In the genomic region with DNA sequence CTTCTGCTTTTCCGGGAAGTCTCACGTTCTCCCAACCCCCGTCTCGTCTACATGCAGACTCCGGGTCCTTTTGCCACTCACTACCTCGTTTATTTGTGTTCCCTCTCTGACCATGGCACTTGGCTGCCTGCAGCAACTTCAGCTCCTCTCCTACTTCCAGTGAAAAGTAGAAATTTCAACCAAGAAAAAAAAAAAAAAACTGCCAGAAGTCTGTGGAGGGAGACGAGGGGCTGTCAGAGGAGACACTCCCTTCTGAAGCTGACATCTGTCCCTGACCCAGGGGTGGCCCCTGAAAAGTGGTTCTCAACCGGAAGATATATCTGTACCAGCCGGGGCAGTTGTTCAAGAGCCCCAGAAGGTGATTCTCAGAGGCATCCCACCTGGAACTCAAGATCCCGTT, we compare ENCODE assay signal across 16 cellular contexts. TPM values are rescaled to one million over a fixed set of nuclear protein-coding genes. Genes with fewer than 3 reads are reported as not detected.
DNase-seq lines count a peak whose midpoint lies in the region; ATAC-seq, FAIRE-seq and TF ChIP-seq lines count a peak whose summit lies in the region.
"Had no signal": no experiment of that assay in that cellular context is flagged by ENCODE, and none has a peak within 500 bp of the region (broad histone marks: within the 10 kb centered on the region; RNA-seq: fewer than 3 reads in every experiment).

No MANE protein-coding gene starts in this region.

- no peak overlapping the region for H3K27ac Mint-ChIP-seq in activated naive CD4-positive, alpha-beta T cell treated with anti-CD3 and anti-CD28 coated beads, Interleukin-2, amount 50 U/mL, for 24 hours
- H3K27ac Mint-ChIP-seq in WTC11: no peak overlapping the region

- peaks cover 6% of the 10 kb centered on the region for H3K9me3 Mint-ChIP-seq in activated naive CD4-positive, alpha-beta T cell treated with anti-CD3 and anti-CD28 coated beads, Interleukin-2, amount 50 U/mL, for 24 hours
- peaks cover 6% of the 10 kb centered on the region; the same call in 1 of the 2 replicates for H3K9me3 Mint-ChIP-seq in WTC11

- no peak overlapping the region for H2AFZ ChIP-seq in keratinocyte (ENCODE audit: control insufficient read depth, low read length)

- no peaks in the 10 kb centered on the region for H3K9me3 ChIP-seq in keratinocyte (ENCODE audit: control insufficient read depth, low read depth, low read length)
- peaks cover 1% of the 10 kb centered on the region for H3K9me3 ChIP-seq in suprapubic skin
- H3K9me3 ChIP-seq: mucosa of descending colon, SJCRH30, vagina had no signal

- no peaks in the 10 kb centered on the region for H4K20me1 ChIP-seq in keratinocyte (ENCODE audit: control insufficient read depth, extremely low read depth, insufficient read depth, low read length)

- H3K9ac ChIP-seq in keratinocyte (ENCODE audit: control insufficient read depth, extremely low read depth, insufficient read depth, low read length): no peak overlapping the region

- H3K4me3 ChIP-seq in keratinocyte (ENCODE audit: control insufficient read depth in 2 of 3, extremely low read depth in 1 of 3, insufficient read depth in 2 of 3, low read depth in 1 of 3, low read length in 3 of 3) (no peak overlapping the region), suprapubic skin (peak overlapping the region; percentile 71)
- H3K4me3 ChIP-seq: mucosa of descending colon, SJCRH30 had no signal

- H3K4me1 Mint-ChIP-seq in activated naive CD4-positive, alpha-beta T cell treated with anti-CD3 and anti-CD28 coated beads, Interleukin-2, amount 50 U/mL, for 24 hours: peaks cover 14% of the 10 kb centered on the region
- peaks cover 24% of the 10 kb centered on the region for H3K4me1 Mint-ChIP-seq in WTC11

- TF ChIP-seq CTCF in WTC11 (IDR thresholded peaks at IDR 0.05): no peak
- TF ChIP-seq CTCF in keratinocyte (optimal IDR thresholded peaks at IDR 0.05 in 1 of 3, IDR thresholded peaks at IDR 0.05 in 1 of 3, conservative IDR thresholded peaks at IDR 0.05 in 1 of 3; ENCODE audit: extremely low read depth in 1 of 3, insufficient read depth in 2 of 3, low read length in 3 of 3): no peak
- no peak for TF ChIP-seq CTCF in suprapubic skin (IDR thresholded peaks at IDR 0.05)

- dilution Hi-C loops in keratinocyte (cut with MboI; ENCODE audit: extremely low pct_ligation_motif_present, low sequenced_read_pairs): no loop called here

- no peaks in the 10 kb centered on the region for H3K9me1 ChIP-seq in keratinocyte (ENCODE audit: control insufficient read depth, extremely low read depth, insufficient read depth, low read length)

- no peaks in the 10 kb centered on the region for H3K79me2 ChIP-seq in keratinocyte (ENCODE audit: control insufficient read depth, insufficient read depth, low read length)

- H3K27me3 ChIP-seq in keratinocyte (ENCODE audit: control insufficient read depth, extremely low read depth, insufficient read depth, low read length) (peaks cover 47% of the 10 kb centered on the region), suprapubic skin (peaks cover 64% of the 10 kb centered on the region)
- H3K27me3 ChIP-seq: SJCRH30, vagina had no signal

- no peak for ATAC-seq in WTC11

- peaks cover 7% of the 10 kb centered on the region for H3K4me1 ChIP-seq in keratinocyte (ENCODE audit: control insufficient read depth, extremely low read depth, insufficient read depth, low read length)
- H3K4me1 ChIP-seq in suprapubic skin: peaks cover 25% of the 10 kb centered on the region
- H3K4me1 ChIP-seq: SJCRH30 had no signal

- peaks cover 2% of the 10 kb centered on the region for H3K36me3 Mint-ChIP-seq in activated naive CD4-positive, alpha-beta T cell treated with anti-CD3 and anti-CD28 coated beads, Interleukin-2, amount 50 U/mL, for 24 hours
- H3K36me3 Mint-ChIP-seq in WTC11: no peaks in the 10 kb centered on the region

- H3K4me2 ChIP-seq in keratinocyte (ENCODE audit: control insufficient read depth, extremely low read depth, insufficient read depth, low read depth, low read length): peak overlapping the region; percentile 75

- in situ Hi-C loops in G401 (cut with HindIII; ENCODE audit: low sequenced_read_pairs): loop anchor here (25.0 kb wide), 1 partner anchor 233 kb away; no protein-coding TSS in a partner anchor

- H3K4me3 Mint-ChIP-seq in activated naive CD4-positive, alpha-beta T cell treated with anti-CD3 and anti-CD28 coated beads, Interleukin-2, amount 50 U/mL, for 24 hours: peak overlapping the region; percentile 84
- peak overlapping the region; percentile 68 for H3K4me3 Mint-ChIP-seq in WTC11

- no peak for TF ChIP-seq POLR2A in suprapubic skin (IDR thresholded peaks at IDR 0.05)

- TF ChIP-seq EP300 in suprapubic skin (IDR thresholded peaks at IDR 0.05): no peak

- H3K36me3 ChIP-seq in keratinocyte (ENCODE audit: control insufficient read depth in 2 of 2, extremely low read depth in 1 of 2, insufficient read depth in 2 of 2, low read length in 2 of 2) (no peaks in the 10 kb centered on the region), suprapubic skin (no peaks in the 10 kb centered on the region)
- H3K36me3 ChIP-seq: SJCRH30, vagina had no signal

- 34% methylated on average over 10 of the region's 10 CpGs for WGBS in suprapubic skin

- FAIRE-seq in keratinocyte (lab: Jason Lieb, UNC): no peak

- H3K27ac ChIP-seq in keratinocyte (ENCODE audit: control insufficient read depth, insufficient read depth, low read length) (no peak overlapping the region), suprapubic skin (no peak overlapping the region)
- H3K27ac ChIP-seq: SJCRH30, skin epidermis, vagina had no signal

- POLR2A ChIA-PET in WTC11 (lab: Charles Lee): interaction anchor here (0.6 kb wide), 1 partner anchor 8 kb away, joined by 3 read pairs; no protein-coding TSS in a partner anchor

- DNase-seq in activated naive CD4-positive, alpha-beta T cell treated with anti-CD3 and anti-CD28 coated beads, Interleukin-2, amount 50 U/mL, for 16 hours: no peak
- DNase-seq in WTC11 (ENCODE audit: low spot score) (no peak), keratinocyte (ENCODE audit: low read depth, low spot score) (no peak), suprapubic skin (ENCODE audit: low spot score in 2 of 2) (no peak), SHP77 treated with DMSO at 0.1 percent for 48 hours (lab: John Stamatoyannopoulos, UW) (no peak), G401 (ENCODE audit: low spot score) (no peak)
- no peak for DNase-seq in activated CD4-positive, CD25-positive, alpha-beta regulatory T cell (lab: John Stamatoyannopoulos, UW)
- DNase-seq: amniotic stem cell; effector memory CD4-positive, alpha-beta T cell; GDM1; NCI-H1436 treated with DMSO at 0.1 percent for 48 hours; SJCRH30 had no signal

- CTCF ChIA-PET in WTC11 (lab: Charles Lee): interaction anchor here (1.0 to 2.9 kb wide), 15 partner anchors 8 to 332 kb away, joined by 3 to 38 read pairs (median 4); no protein-coding TSS in a partner anchor

- H3K27me3 Mint-ChIP-seq in activated naive CD4-positive, alpha-beta T cell treated with anti-CD3 and anti-CD28 coated beads, Interleukin-2, amount 50 U/mL, for 24 hours: peaks cover 41% of the 10 kb centered on the region
- H3K27me3 Mint-ChIP-seq in WTC11 (ENCODE audit: low read depth): peaks cover 69% of the 10 kb centered on the region

TF ChIP-seq in WTC11, 78 proteins besides CTCF, POLR2A, EP300 and RAD21 (continues in another document):
- TF ChIP-seq, protein P1, sequence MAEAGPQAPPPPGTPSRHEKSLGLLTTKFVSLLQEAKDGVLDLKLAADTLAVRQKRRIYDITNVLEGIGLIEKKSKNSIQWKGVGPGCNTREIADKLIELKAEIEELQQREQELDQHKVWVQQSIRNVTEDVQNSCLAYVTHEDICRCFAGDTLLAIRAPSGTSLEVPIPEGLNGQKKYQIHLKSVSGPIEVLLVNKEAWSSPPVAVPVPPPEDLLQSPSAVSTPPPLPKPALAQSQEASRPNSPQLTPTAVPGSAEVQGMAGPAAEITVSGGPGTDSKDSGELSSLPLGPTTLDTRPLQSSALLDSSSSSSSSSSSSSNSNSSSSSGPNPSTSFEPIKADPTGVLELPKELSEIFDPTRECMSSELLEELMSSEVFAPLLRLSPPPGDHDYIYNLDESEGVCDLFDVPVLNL (CRISPR knock-in tag; IDR thresholded peaks at IDR 0.05; ENCODE audit: borderline replicate concordance, low read depth): no peak
- TF ChIP-seq, protein P2, sequence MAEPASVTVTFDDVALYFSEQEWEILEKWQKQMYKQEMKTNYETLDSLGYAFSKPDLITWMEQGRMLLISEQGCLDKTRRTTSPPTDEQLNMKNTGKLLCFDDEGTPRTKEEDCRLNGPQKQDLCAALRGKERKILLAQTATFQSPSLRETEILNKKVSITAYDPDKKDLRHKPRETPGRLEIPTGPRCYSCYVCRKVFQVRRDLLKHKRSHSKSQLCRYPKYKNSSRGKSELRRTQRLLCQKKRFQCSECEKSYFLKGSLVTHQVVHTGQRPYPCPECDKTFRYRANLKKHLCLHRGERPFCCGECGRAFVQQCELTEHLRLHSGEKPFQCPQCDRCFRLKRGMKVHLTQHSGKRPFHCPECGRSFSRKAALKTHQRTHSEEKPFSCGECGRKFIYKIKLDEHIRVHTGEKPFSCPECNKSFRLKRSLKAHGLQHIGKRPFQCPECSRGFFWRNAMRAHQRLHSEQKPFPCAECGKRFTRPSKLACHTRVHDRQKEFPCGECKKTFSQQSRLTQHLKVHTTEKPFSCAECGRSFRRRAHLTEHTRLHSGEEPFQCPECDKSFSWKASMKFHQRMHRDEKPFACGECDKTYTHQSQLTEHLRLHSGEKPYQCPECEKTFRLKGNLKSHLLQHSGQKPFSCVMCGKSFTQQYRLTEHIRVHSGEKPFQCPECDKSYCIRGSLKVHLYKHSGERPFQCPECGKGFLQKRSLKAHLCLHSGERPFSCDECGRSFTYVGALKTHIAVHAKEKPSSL (CRISPR knock-in tag; conservative IDR thresholded peaks at IDR 0.05): no peak

RNA-seq across cellular contexts. Expression of a gene that starts 0.7 kb away (rescaled TPM):
- 7.0 to 8.7 TPM (median 7.4 TPM) in 3 replicates for total RNA-seq in WTC11 (2021)
- 6.5 to 7.7 TPM (median 6.8 TPM) in 3 replicates for polyA plus RNA-seq in keratinocyte
- polyA plus RNA-seq in keratinocyte (2011; ENCODE audit: low read depth): 86.8 TPM
- polyA plus RNA-seq in keratinocyte (2011; cell fraction: cytosol; rRNA removed): 11.3 and 15.5 TPM in 2 replicates
- 17.1 and 18.5 TPM in 2 replicates for polyA plus RNA-seq in keratinocyte (2011; cell fraction: nucleus; rRNA removed)
- polyA plus RNA-seq in keratinocyte (2012; ENCODE audit: low replicate concordance): 5.8 and 40.7 TPM in 2 replicates
- polyA minus RNA-seq in keratinocyte: 11.3 to 17.9 TPM (median 12.5 TPM) in 3 replicates
- 11.5 TPM for polyA minus RNA-seq in keratinocyte (2011; cell fraction: cytosol; rRNA and poly(A)+ RNA removed)
- polyA minus RNA-seq in keratinocyte (2011; cell fraction: nucleus; rRNA and poly(A)+ RNA removed): 10.6 and 16.3 TPM in 2 replicates
- total RNA-seq in suprapubic skin: 10 to 100 TPM; 30.3 to 44.4 (median 40.7) TPM
- total RNA-seq in G401 (2014; rRNA removed; shearing (Covaris generic)): not detected in 2 replicates
